Comparison of ENCODE assay signal across 15 cellular contexts in the genomic region with DNA sequence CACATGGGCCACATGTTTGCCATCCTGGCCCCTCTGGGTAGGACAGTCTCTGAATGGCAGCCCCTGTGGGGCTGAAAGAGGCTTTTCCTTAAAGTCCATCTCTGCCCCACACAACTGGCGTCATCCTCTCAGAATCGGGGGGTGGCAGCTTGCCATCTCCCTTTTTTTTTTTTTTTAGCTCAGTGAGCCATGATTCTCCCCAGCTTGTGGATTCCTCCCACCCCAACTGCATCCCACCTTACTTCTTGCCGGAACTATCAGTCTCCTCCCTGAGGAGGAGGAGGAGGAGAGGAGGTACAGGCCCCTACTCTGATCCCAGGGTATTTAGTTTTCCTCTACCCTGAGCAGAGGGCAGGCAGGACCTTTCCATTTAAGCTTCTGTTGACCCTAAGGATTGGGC. TPM values are rescaled to one million over a fixed set of nuclear protein-coding genes. Genes with fewer than 3 reads are reported as not detected.
DNase-seq lines count a peak whose midpoint lies in the region; ATAC-seq and TF ChIP-seq lines count a peak whose summit lies in the region.
"Had no signal": no experiment of that assay in that cellular context is flagged by ENCODE, and none has a peak within 500 bp of the region (broad histone marks: within the 10 kb centered on the region; RNA-seq: fewer than 3 reads in every experiment).

No MANE protein-coding gene starts in this region.

- H3K27ac ChIP-seq in 22Rv1, result peak overlapping the region; percentile 68
- H3K27ac ChIP-seq in CD4-positive, CD25-positive, alpha-beta regulatory T cell (ENCODE audit: insufficient read depth, low read length, poor library complexity, severe bottlenecking), result peak overlapping the region; percentile 61
- H3K27ac ChIP-seq: thoracic aorta had no signal

- no peak for DNase-seq in CD4-positive, CD25-positive, alpha-beta regulatory T cell
- DNase-seq in activated naive CD8-positive, alpha-beta T cell treated with anti-CD3 and anti-CD28 coated beads, Interleukin-2, amount 10 ng/mL, durations not matched to agents 7 days and 5 days, result no peak
- DNase-seq in natural killer cell treated with Interleukin-12 subunit alpha and Interleukin-12 subunit beta and Interleukin-15 and Interleukin-18, amount 100 ng/mL, for 72 hours (ENCODE audit: low spot score), result no peak
- DNase-seq in DMS 273 treated with DMSO at 0.1 percent for 48 hours (lab: John Stamatoyannopoulos, UW), result no peak
- no peak for DNase-seq in NCI-H1048 (lab: John Stamatoyannopoulos, UW)
- DNase-seq: EL; NCI-H187 treated with DMSO at 0.1 percent for 48 hours; NCI-H524; stimulated activated CD4-positive, alpha-beta T cell treated with anti-CD3 and anti-CD28 coated beads, Interleukin-12 subunit alpha, Interleukin-12 subunit beta, amount 100 ng/mL, for 4 hours had no signal

- peak overlapping the region; percentile 81 to 97 (median 88) for H3K27ac Mint-ChIP-seq in CD4-positive, CD25-positive, alpha-beta regulatory T cell
- peak overlapping the region; percentile 59 for H3K27ac Mint-ChIP-seq in activated naive CD8-positive, alpha-beta T cell treated with anti-CD3 and anti-CD28 coated beads, Interleukin-2, amount 10 ng/mL, durations not matched to agents 7 days and 5 days
- peak overlapping the region; percentile 64 to 86 for H3K27ac Mint-ChIP-seq in natural killer cell treated with Interleukin-12 subunit alpha and Interleukin-12 subunit beta and Interleukin-15 and Interleukin-18, amount 100 ng/mL, for 72 hours
- H3K27ac Mint-ChIP-seq: memory B cell had no signal

- TF ChIP-seq CTCF in 22Rv1 (IDR thresholded peaks at IDR 0.05), result no peak

- H3K36me3 Mint-ChIP-seq in CD4-positive, CD25-positive, alpha-beta regulatory T cell, result peaks cover 18% of the 10 kb centered on the region
- H3K36me3 Mint-ChIP-seq in activated naive CD8-positive, alpha-beta T cell treated with anti-CD3 and anti-CD28 coated beads, Interleukin-2, amount 10 ng/mL, durations not matched to agents 7 days and 5 days, result peaks cover 7% of the 10 kb centered on the region
- no peaks in the 10 kb centered on the region for H3K36me3 Mint-ChIP-seq in natural killer cell treated with Interleukin-12 subunit alpha and Interleukin-12 subunit beta and Interleukin-15 and Interleukin-18, amount 100 ng/mL, for 72 hours

- H3K4me3 ChIP-seq in CD4-positive, CD25-positive, alpha-beta regulatory T cell (ENCODE audit: low read depth, low read length), result no peak overlapping the region
- H3K4me3 ChIP-seq: thoracic aorta had no signal

- peaks cover 7 to 80% (median 44%) of the 10 kb centered on the region in 4 donors for H3K4me1 Mint-ChIP-seq in CD4-positive, CD25-positive, alpha-beta regulatory T cell
- peaks cover 62% of the 10 kb centered on the region for H3K4me1 Mint-ChIP-seq in activated naive CD8-positive, alpha-beta T cell treated with anti-CD3 and anti-CD28 coated beads, Interleukin-2, amount 10 ng/mL, durations not matched to agents 7 days and 5 days
- H3K4me1 Mint-ChIP-seq in natural killer cell treated with Interleukin-12 subunit alpha and Interleukin-12 subunit beta and Interleukin-15 and Interleukin-18, amount 100 ng/mL, for 72 hours (ENCODE audit: low read depth in 2 of 2), result peaks cover 59 to 62% of the 10 kb centered on the region in 2 donors

- peaks cover 15% of the 10 kb centered on the region for H3K36me3 ChIP-seq in CD4-positive, CD25-positive, alpha-beta regulatory T cell (ENCODE audit: control insufficient read depth, insufficient read depth, low read length)
- H3K36me3 ChIP-seq: thoracic aorta had no signal

- no peak for ATAC-seq in CD4-positive, CD25-positive, alpha-beta regulatory T cell (ENCODE audit: low read depth in 2 of 2)
- ATAC-seq in activated naive CD8-positive, alpha-beta T cell treated with anti-CD3 and anti-CD28 coated beads, Interleukin-2, amount 10 ng/mL, durations not matched to agents 7 days and 5 days (ENCODE audit: low read depth), result no peak
- ATAC-seq in natural killer cell treated with Interleukin-12 subunit alpha and Interleukin-12 subunit beta and Interleukin-15 and Interleukin-18, amount 100 ng/mL, for 72 hours, result no peak
- ATAC-seq in HG03139 (IDR thresholded peaks at IDR 0.05; ENCODE audit: unreplicated experiment), result no peak
- ATAC-seq: WTC11 had no signal

- peak overlapping the region in 3 of 4 donors; percentile 80 to 95 (median 87) for H3K4me3 Mint-ChIP-seq in CD4-positive, CD25-positive, alpha-beta regulatory T cell
- peak overlapping the region; percentile 5 for H3K4me3 Mint-ChIP-seq in activated naive CD8-positive, alpha-beta T cell treated with anti-CD3 and anti-CD28 coated beads, Interleukin-2, amount 10 ng/mL, durations not matched to agents 7 days and 5 days
- H3K4me3 Mint-ChIP-seq in natural killer cell treated with Interleukin-12 subunit alpha and Interleukin-12 subunit beta and Interleukin-15 and Interleukin-18, amount 100 ng/mL, for 72 hours, result peak overlapping the region; percentile 26
- H3K4me3 Mint-ChIP-seq: CD14-positive monocyte, memory B cell, WTC11 had no signal

- POLR2A ChIA-PET in activated naive CD8-positive, alpha-beta T cell treated with anti-CD3 and anti-CD28 coated beads, Interleukin-2, amount 10 ng/mL, durations not matched to agents 7 days and 5 days (lab: Charles Lee), result interaction anchor here (1.8 to 3.3 kb wide), 4 partner anchors 11 to 18 kb away, joined by 5 to 18 read pairs (median 8); no protein-coding TSS in a partner anchor

- H3K4me1 ChIP-seq in CD4-positive, CD25-positive, alpha-beta regulatory T cell (ENCODE audit: control insufficient read depth, insufficient read depth, low read length, poor library complexity, severe bottlenecking), result peaks cover 86% of the 10 kb centered on the region

- no peaks in the 10 kb centered on the region for H3K27me3 ChIP-seq in CD4-positive, CD25-positive, alpha-beta regulatory T cell (ENCODE audit: control insufficient read depth, insufficient read depth, low read length)

- no peaks in the 10 kb centered on the region for H3K9me3 Mint-ChIP-seq in CD4-positive, CD25-positive, alpha-beta regulatory T cell
- no peaks in the 10 kb centered on the region for H3K9me3 Mint-ChIP-seq in activated naive CD8-positive, alpha-beta T cell treated with anti-CD3 and anti-CD28 coated beads, Interleukin-2, amount 10 ng/mL, durations not matched to agents 7 days and 5 days
- H3K9me3 Mint-ChIP-seq in natural killer cell treated with Interleukin-12 subunit alpha and Interleukin-12 subunit beta and Interleukin-15 and Interleukin-18, amount 100 ng/mL, for 72 hours, result no peaks in the 10 kb centered on the region
- H3K9me3 Mint-ChIP-seq: CD14-positive monocyte, memory B cell, WTC11 had no signal

- no peaks in the 10 kb centered on the region for H3K9me3 ChIP-seq in CD4-positive, CD25-positive, alpha-beta regulatory T cell (ENCODE audit: control insufficient read depth in 2 of 2, low read length in 2 of 2)
- H3K9me3 ChIP-seq: thoracic aorta had no signal

- peaks cover 17% of the 10 kb centered on the region for H3K27me3 Mint-ChIP-seq in CD4-positive, CD25-positive, alpha-beta regulatory T cell
- H3K27me3 Mint-ChIP-seq in activated naive CD8-positive, alpha-beta T cell treated with anti-CD3 and anti-CD28 coated beads, Interleukin-2, amount 10 ng/mL, durations not matched to agents 7 days and 5 days, result no peaks in the 10 kb centered on the region
- no peaks in the 10 kb centered on the region for H3K27me3 Mint-ChIP-seq in natural killer cell treated with Interleukin-12 subunit alpha and Interleukin-12 subunit beta and Interleukin-15 and Interleukin-18, amount 100 ng/mL, for 72 hours
- H3K27me3 Mint-ChIP-seq: memory B cell had no signal

RNA-seq across cellular contexts. Expression of a gene that starts 3.4 kb away (rescaled TPM):
- 234 TPM for total RNA-seq in CD4-positive, CD25-positive, alpha-beta regulatory T cell
- polyA plus RNA-seq in CD4-positive, CD25-positive, alpha-beta regulatory T cell, result 10 to 100 TPM; 36.6 to 48.6 (median 44.8) TPM
- 100 to 1,000 TPM; 160 to 163 TPM for total RNA-seq in activated naive CD8-positive, alpha-beta T cell treated with anti-CD3 and anti-CD28 coated beads, Interleukin-2, amount 10 ng/mL, durations not matched to agents 7 days and 5 days
- total RNA-seq in natural killer cell treated with Interleukin-12 subunit alpha and Interleukin-12 subunit beta and Interleukin-15 and Interleukin-18, amount 100 ng/mL, for 72 hours, result 100 to 1,000 TPM; 104 to 207 TPM

RNA-seq across cellular contexts. Expression of a gene that starts 30.8 kb away (rescaled TPM):
- total RNA-seq in CD4-positive, CD25-positive, alpha-beta regulatory T cell, result 6.1 TPM
- not detected for polyA plus RNA-seq in CD4-positive, CD25-positive, alpha-beta regulatory T cell
- 1 to 10 TPM; 6.9 to 7.4 TPM for total RNA-seq in activated naive CD8-positive, alpha-beta T cell treated with anti-CD3 and anti-CD28 coated beads, Interleukin-2, amount 10 ng/mL, durations not matched to agents 7 days and 5 days
- 1 to 10 TPM; 1.4 to 4.0 TPM for total RNA-seq in natural killer cell treated with Interleukin-12 subunit alpha and Interleukin-12 subunit beta and Interleukin-15 and Interleukin-18, amount 100 ng/mL, for 72 hours
- polyA plus RNA-seq: CD14-positive monocyte had no signal

RNA-seq across cellular contexts. Expression of a gene that starts 40.9 kb away (rescaled TPM):
- 2.8 TPM for total RNA-seq in CD4-positive, CD25-positive, alpha-beta regulatory T cell
- 1 to 10 TPM in 1 of 4 donors, under 1 TPM in 2, not detected in 1; 0.15 to 1.1 (median 0.84) TPM for polyA plus RNA-seq in CD4-positive, CD25-positive, alpha-beta regulatory T cell
- under 1 TPM; 0.19 to 0.40 TPM for total RNA-seq in activated naive CD8-positive, alpha-beta T cell treated with anti-CD3 and anti-CD28 coated beads, Interleukin-2, amount 10 ng/mL, durations not matched to agents 7 days and 5 days
- total RNA-seq in natural killer cell treated with Interleukin-12 subunit alpha and Interleukin-12 subunit beta and Interleukin-15 and Interleukin-18, amount 100 ng/mL, for 72 hours, result under 1 TPM; 0.75 to 0.81 TPM

Comparison
In these comparisons a context has a peak if more than half of its experiments do, and no peak if none do; other contexts are left out.
1. H3K4me3 Mint-ChIP-seq: peak in every context shown above with its lines; median percentile 87 in CD4-positive, CD25-positive, alpha-beta regulatory T cell; 26 in natural killer cell treated with Interleukin-12 subunit alpha and Interleukin-12 subunit beta and Interleukin-15 and Interleukin-18, amount 100 ng/mL, for 72 hours; 5 in activated naive CD8-positive, alpha-beta T cell treated with anti-CD3 and anti-CD28 coated beads, Interleukin-2, amount 10 ng/mL, durations not matched to agents 7 days and 5 days.